8 cellular contexts compared by ENCODE assay signal in genomic region chr11:73787051-73787642, GRCh38. TPM values are rescaled to one million over a fixed set of nuclear protein-coding genes. Genes with fewer than 3 reads are reported as not detected.
DNase-seq lines count a peak whose midpoint lies in the region; ATAC-seq, FAIRE-seq and TF ChIP-seq lines count a peak whose summit lies in the region.

No MANE protein-coding gene starts in this region.

- TF ChIP-seq CTCF in GM12865 (IDR thresholded peaks at IDR 0.05; ENCODE audit: insufficient read depth, low read depth, low read length, missing control alignments) (no peak), esophagus squamous epithelium (IDR thresholded peaks at IDR 0.05) (no peak), psoas muscle (IDR thresholded peaks at IDR 0.05) (no peak)

- H3K9me3 ChIP-seq in SK-N-MC (ENCODE audit: low read depth, low read length) (no peaks in the 10 kb centered on the region), esophagus squamous epithelium (no peaks in the 10 kb centered on the region), psoas muscle (no peaks in the 10 kb centered on the region)

- H3K9ac ChIP-seq in SK-N-MC (ENCODE audit: insufficient read length) = peak overlapping the region; percentile 95

- H3K4me1 ChIP-seq in esophagus squamous epithelium (peaks cover 6 to 36% (median 15%) of the 10 kb centered on the region in 3 donors), psoas muscle (peaks cover 11% of the 10 kb centered on the region)

- DNase-seq in GM12865 (ENCODE audit: low read depth) (no peak), SK-N-MC (ENCODE audit: low read depth, low spot score) (no peak), esophagus squamous epithelium (lab: John Stamatoyannopoulos, UW) (no peak), psoas muscle (no peak), DMS79 treated with DMSO at 0.1 percent for 48 hours (lab: John Stamatoyannopoulos, UW) (no peak), frontal cortex (ENCODE audit: low spot score in 2 of 2) (no peak)

- FAIRE-seq in frontal cortex (lab: Jason Lieb, UNC) = no peak

- ATAC-seq in psoas muscle (peak in 1 of 4 donors; percentile 5), HG03196 (IDR thresholded peaks at IDR 0.05; ENCODE audit: unreplicated experiment) (no peak), HG02884 (IDR thresholded peaks at IDR 0.05; ENCODE audit: unreplicated experiment) (no peak)

- peaks cover 11% of the 10 kb centered on the region for H3K36me3 ChIP-seq in SK-N-MC (ENCODE audit: insufficient read depth, low read length)
- peaks cover 0 to 9% (median 0%) of the 10 kb centered on the region in 3 donors for H3K36me3 ChIP-seq in esophagus squamous epithelium
- H3K36me3 ChIP-seq in psoas muscle (ENCODE audit: insufficient read depth in 1 of 2, low read depth in 1 of 2) = peaks cover 0 to under 1% of the 10 kb centered on the region in 2 donors

- 45 to 53% methylated on average over 14 to 17 of the region's 17 CpGs for WGBS in esophagus squamous epithelium, 2 donors
- 45 to 50% (median 48%) methylated on average over 17 of the region's 17 CpGs for WGBS in psoas muscle, 3 donors

- H3K27me3 ChIP-seq in esophagus squamous epithelium = no peaks in the 10 kb centered on the region
- no peaks in the 10 kb centered on the region for H3K27me3 ChIP-seq in psoas muscle (ENCODE audit: insufficient read depth in 3 of 3, low read length in 2 of 3)

- peak overlapping the region; percentile 59 for H3K4me3 ChIP-seq in GM12865 (ENCODE audit: low read depth, low read length)
- H3K4me3 ChIP-seq in SK-N-MC = peak overlapping the region; percentile 95
- peak overlapping the region; percentile 66 to 93 (median 82) for H3K4me3 ChIP-seq in esophagus squamous epithelium
- peak overlapping the region; percentile 90 for H3K4me3 ChIP-seq in psoas muscle

- TF ChIP-seq POLR2A in esophagus squamous epithelium (IDR thresholded peaks at IDR 0.05) = no peak

- intact Hi-C loops in esophagus squamous epithelium (cut with DNase I) = no loop called here
- intact Hi-C loops in psoas muscle (cut with DNase I) = no loop called here

- H3K27ac ChIP-seq in SK-N-MC = peak overlapping the region; percentile 99
- peak overlapping the region; percentile 84 to 95 (median 92) for H3K27ac ChIP-seq in esophagus squamous epithelium
- peak overlapping the region; percentile 95 for H3K27ac ChIP-seq in psoas muscle

RNA-seq across cellular contexts. Expression of gene MRPL48, which starts 0.5 kb away (rescaled TPM):
- total RNA-seq in esophagus squamous epithelium (10 to 100 TPM in 3 of 4 donors, 1 to 10 TPM in 1; 9.2 to 23.5 (median 18.8) TPM), psoas muscle (10 to 100 TPM; 23.8 to 35.2 (median 24.7) TPM), frontal cortex (29.8 TPM)
- polyA plus RNA-seq in psoas muscle = 10 to 100 TPM; 26.4 to 31.9 (median 31.5) TPM

RNA-seq across cellular contexts. Expression of gene RAB6A, which starts 26.3 kb away (rescaled TPM):
- 100 to 1,000 TPM; 115 to 234 (median 161) TPM for total RNA-seq in esophagus squamous epithelium
- 10 to 100 TPM; 74.9 to 88.2 (median 86.9) TPM for total RNA-seq in psoas muscle
- 100 to 1,000 TPM in 1 of 3 donors, 10 to 100 TPM in 2; 49.4 to 117 (median 58.4) TPM for polyA plus RNA-seq in psoas muscle
- total RNA-seq in frontal cortex = 390 TPM
